Comparison of ENCODE assay signal across 8 cellular contexts in the genomic region with DNA sequence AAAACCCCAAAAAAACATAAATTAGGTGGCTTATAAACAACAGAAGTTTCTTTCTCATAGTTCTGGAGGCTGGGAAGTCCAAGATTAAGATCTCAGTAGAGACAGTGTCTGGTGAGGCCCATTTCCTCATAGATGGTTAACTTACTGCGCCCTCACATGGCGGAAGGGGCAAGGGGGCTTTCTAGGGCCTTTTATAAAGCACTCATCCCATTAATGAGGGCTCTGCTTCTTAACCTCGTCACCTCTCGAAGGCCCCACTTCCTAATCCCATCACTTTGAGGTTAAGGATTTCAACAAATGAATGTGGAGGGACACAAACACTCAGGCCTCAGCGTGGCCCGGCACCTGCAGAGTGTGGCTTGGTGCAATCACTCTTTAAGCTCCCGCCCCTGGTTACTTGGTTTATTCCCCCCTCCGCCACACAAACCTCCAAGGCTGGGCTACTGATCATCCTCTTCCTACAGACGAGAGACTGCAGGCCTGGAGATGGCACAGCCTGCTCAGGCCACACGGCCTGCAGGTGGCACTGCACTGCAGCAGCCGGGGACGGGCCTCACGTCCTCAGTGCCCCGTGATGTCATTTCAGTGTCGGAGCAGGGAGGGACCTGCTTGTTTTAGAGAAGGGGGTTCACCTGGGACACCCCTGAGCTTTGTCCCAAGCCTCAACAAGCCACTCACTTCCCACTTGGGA.
DNase-seq lines count a peak whose midpoint lies in the region; ATAC-seq and TF ChIP-seq lines count a peak whose summit lies in the region.
"Not testable (repeated sequence)": the region's sequence is repeated elsewhere in the genome, so short reads cannot be mapped to it uniquely, and the experiment has no call there.

No MANE protein-coding gene starts in this region.

- TF ChIP-seq POLR2A in breast epithelium (IDR thresholded peaks at IDR 0.05), result not testable (repeated sequence)

- H3K4me1 ChIP-seq in breast epithelium, heart right ventricle: not testable (repeated sequence)

- not testable (repeated sequence) for H3K36me3 Mint-ChIP-seq in HFFc6 (ENCODE audit: low read depth); activated B cell treated with CpG ODN at 0.5 μM for 24 hours (ENCODE audit: low read depth); natural killer cell treated with Interleukin-12 subunit alpha and Interleukin-12 subunit beta and Interleukin-15 and Interleukin-18, amount 100 ng/mL, for 72 hours

- H3K4me3 ChIP-seq in breast epithelium, heart right ventricle: not testable (repeated sequence)

- H3K4me1 Mint-ChIP-seq in HFFc6 (ENCODE audit: low read depth), result peaks cover 13% of the 10 kb centered on the region
- H3K4me1 Mint-ChIP-seq in activated B cell treated with CpG ODN at 0.5 μM for 24 hours; natural killer cell treated with Interleukin-12 subunit alpha and Interleukin-12 subunit beta and Interleukin-15 and Interleukin-18, amount 100 ng/mL, for 72 hours (ENCODE audit: low read depth in 2 of 2): not testable (repeated sequence)

- peak; percentile 85 for TF ChIP-seq CTCF in HFFc6 (IDR thresholded peaks at IDR 0.05)
- TF ChIP-seq CTCF in activated B cell treated with CpG ODN at 0.5 μM for 24 hours (IDR thresholded peaks at IDR 0.05), result not testable (repeated sequence)
- peak; percentile 24 to 61 (median 39) for TF ChIP-seq CTCF in breast epithelium (IDR thresholded peaks at IDR 0.05)
- peak; percentile 33 to 77 (median 68) for TF ChIP-seq CTCF in heart right ventricle (IDR thresholded peaks at IDR 0.05)

- not testable (repeated sequence) for H3K27ac ChIP-seq in breast epithelium, heart right ventricle

- H3K36me3 ChIP-seq in breast epithelium, heart right ventricle: not testable (repeated sequence)

- H3K27me3 Mint-ChIP-seq in HFFc6 (ENCODE audit: insufficient read depth); activated B cell treated with CpG ODN at 0.5 μM for 24 hours; natural killer cell treated with Interleukin-12 subunit alpha and Interleukin-12 subunit beta and Interleukin-15 and Interleukin-18, amount 100 ng/mL, for 72 hours: not testable (repeated sequence)

- not testable (repeated sequence) for H3K27ac Mint-ChIP-seq in HFFc6; activated B cell treated with CpG ODN at 0.5 μM for 24 hours; natural killer cell treated with Interleukin-12 subunit alpha and Interleukin-12 subunit beta and Interleukin-15 and Interleukin-18, amount 100 ng/mL, for 72 hours

- CTCF ChIA-PET in activated B cell treated with CpG ODN at 0.5 μM for 24 hours (lab: Charles Lee), result not testable (repeated sequence)

- H3K9me3 ChIP-seq in breast epithelium, heart right ventricle: not testable (repeated sequence)

- H3K9me3 Mint-ChIP-seq in HFFc6, result peaks cover 15% of the 10 kb centered on the region
- not testable (repeated sequence) for H3K9me3 Mint-ChIP-seq in activated B cell treated with CpG ODN at 0.5 μM for 24 hours; natural killer cell treated with Interleukin-12 subunit alpha and Interleukin-12 subunit beta and Interleukin-15 and Interleukin-18, amount 100 ng/mL, for 72 hours

- H3K4me3 Mint-ChIP-seq in HFFc6; activated B cell treated with CpG ODN at 0.5 μM for 24 hours; natural killer cell treated with Interleukin-12 subunit alpha and Interleukin-12 subunit beta and Interleukin-15 and Interleukin-18, amount 100 ng/mL, for 72 hours: not testable (repeated sequence)

- peak; percentile 51 for DNase-seq in CD1c-positive myeloid dendritic cell (ENCODE audit: extremely low spot score)
- peak; percentile 51 for DNase-seq in HFFc6
- DNase-seq in NCI-H524 treated with DMSO at 0.1 percent for 48 hours (lab: John Stamatoyannopoulos, UW), result peak; percentile 14
- not testable (repeated sequence) for DNase-seq in activated B cell treated with CpG ODN at 0.5 μM for 24 hours; natural killer cell treated with Interleukin-12 subunit alpha and Interleukin-12 subunit beta and Interleukin-15 and Interleukin-18, amount 100 ng/mL, for 72 hours (ENCODE audit: low spot score)
- peak; percentile 54 to 67 for DNase-seq in breast epithelium (ENCODE audit: low spot score in 2 of 2)
- DNase-seq in heart right ventricle, result peak; percentile 47 to 63
- peak; percentile 10 for DNase-seq in stimulated activated CD8-positive, alpha-beta memory T cell treated with anti-CD3 and anti-CD28 coated beads, Interleukin-4, amount 100 ng/mL, for 24 hours (ENCODE audit: low read depth)

- peak; percentile 93 for ATAC-seq in activated B cell treated with CpG ODN at 0.5 μM for 24 hours (ENCODE audit: low read depth)
- peak; percentile 88 to 96 (median 92) for ATAC-seq in heart right ventricle
- ATAC-seq in natural killer cell treated with Interleukin-12 subunit alpha and Interleukin-12 subunit beta and Interleukin-15 and Interleukin-18, amount 100 ng/mL, for 72 hours, result peak; percentile 58 to 69

- intact Hi-C loops in activated B cell treated with CpG ODN at 0.5 μM for 24 hours (cut with micrococcal nuclease) (loop anchor here (10.0 kb wide), 1 partner anchor 241 kb away; no protein-coding TSS in a partner anchor), heart right ventricle (cut with DNase I) (loop anchor here in 3 of 10 donors (10.0 kb wide), 1 partner anchor 241 kb away; no protein-coding TSS in a partner anchor)
- intact Hi-C loops in breast epithelium (cut with DNase I; ENCODE audit: low total_unique reads), result not testable (repeated sequence)

- H3K27me3 ChIP-seq in breast epithelium, heart right ventricle: not testable (repeated sequence)

- POLR2A ChIA-PET in activated B cell treated with CpG ODN at 0.5 μM for 24 hours (lab: Charles Lee), result not testable (repeated sequence)

- 36 to 39% methylated on average over 15 of the region's 15 CpGs for WGBS in heart right ventricle, 2 donors
